ENCODE assay signal across 9 cellular contexts in genomic region chr14:91870001-91870400, GRCh38. TPM values are rescaled to one million over a fixed set of nuclear protein-coding genes. Genes with fewer than 3 reads are reported as not detected.
DNase-seq lines count a peak whose midpoint lies in the region; ATAC-seq and TF ChIP-seq lines count a peak whose summit lies in the region.
"Had no signal": no experiment of that assay in that cellular context is flagged by ENCODE, and none has a peak within 500 bp of the region (broad histone marks: within the 10 kb centered on the region; RNA-seq: fewer than 3 reads in every experiment).

No MANE protein-coding gene starts in this region.

- no peak for TF ChIP-seq POLR2A in right lobe of liver (IDR thresholded peaks at IDR 0.05)

- 51% methylated on average over 11 of the region's 16 CpGs for WGBS in right lobe of liver (ENCODE audit: insufficient coverage, low coverage, low lambda C conversion rate, missing lambda C conversion rate)
- WGBS in thymus: 46% methylated on average over 16 of the region's 16 CpGs

- intact Hi-C loops in right lobe of liver (cut with DNase I) (no loop called here), tibial artery (cut with DNase I; ENCODE audit: low total_unique reads) (no loop called here)

- DNase-seq in NCI-H2029 (lab: John Stamatoyannopoulos, UW): peak; percentile 24
- no peak for DNase-seq in NCI-H2029 treated with DMSO at 0.1 percent for 48 hours (lab: John Stamatoyannopoulos, UW)
- peak; percentile 42 to 53 for DNase-seq in activated T-helper 1 cell treated with anti-CD3 and anti-CD28 coated beads, Interleukin-2, amount 50 U/mL, for 16 hours (ENCODE audit: low read depth in 1 of 2, low spot score in 1 of 2)
- DNase-seq in right lobe of liver: no peak
- no peak for DNase-seq in anterior cingulate cortex (lab: John Stamatoyannopoulos, UW)
- no peak for DNase-seq in tibial artery

- H3K4me1 ChIP-seq in right lobe of liver (peaks cover 0 to 39% (median 10%) of the 10 kb centered on the region in 4 donors), thymus (ENCODE audit: control insufficient read depth, insufficient read depth, low read length) (peaks cover 66% of the 10 kb centered on the region), tibial artery (peaks cover 0 to 44% (median 24%) of the 10 kb centered on the region in 4 donors)

- H3K27ac ChIP-seq in right lobe of liver (peak overlapping the region; percentile 19 to 38 (median 29)), thymus (ENCODE audit: low read depth) (peak overlapping the region; percentile 95), tibial artery (no peak overlapping the region)
- H3K27ac ChIP-seq: 22Rv1 had no signal

- no peaks in the 10 kb centered on the region for H3K27me3 ChIP-seq in right lobe of liver
- H3K27me3 ChIP-seq in thymus (ENCODE audit: control insufficient read depth, insufficient read depth): no peaks in the 10 kb centered on the region
- no peaks in the 10 kb centered on the region for H3K27me3 ChIP-seq in tibial artery

- H3K9me3 ChIP-seq in right lobe of liver (no peaks in the 10 kb centered on the region), thymus (ENCODE audit: control insufficient read depth) (peaks cover 1% of the 10 kb centered on the region), tibial artery (no peaks in the 10 kb centered on the region)

- H3K4me3 ChIP-seq in right lobe of liver (no peak overlapping the region), thymus (ENCODE audit: low read length) (peak overlapping the region; percentile 24), tibial artery (no peak overlapping the region)

- H3K36me3 ChIP-seq in right lobe of liver (no peaks in the 10 kb centered on the region), thymus (ENCODE audit: control insufficient read depth, insufficient read depth) (peaks cover 8% of the 10 kb centered on the region), tibial artery (peaks cover 19 to 54% (median 54%) of the 10 kb centered on the region in 3 donors)

- TF ChIP-seq CTCF in right lobe of liver (IDR thresholded peaks at IDR 0.05) (no peak), tibial artery (IDR thresholded peaks at IDR 0.05) (no peak)

- ATAC-seq in right lobe of liver (no peak), HG02970 (IDR thresholded peaks at IDR 0.05; ENCODE audit: low FRiP score, unreplicated experiment) (no peak)

RNA-seq across cellular contexts. Expression of gene TC2N, which starts 2.7 kb away (rescaled TPM):
- 1 to 10 TPM; 1.0 to 6.5 (median 4.3) TPM for total RNA-seq in right lobe of liver
- polyA plus RNA-seq in thymus: 23.9 TPM

Comparison
In these comparisons a context has a peak if more than half of its experiments do, and no peak if none do; other contexts are left out.
1. DNase-seq: peak in NCI-H2029 (single experiment) and activated T-helper 1 cell treated with anti-CD3 and anti-CD28 coated beads, Interleukin-2, amount 50 U/mL, for 16 hours (2 of 2); none in NCI-H2029 treated with DMSO at 0.1 percent for 48 hours (single experiment), right lobe of liver (0 of 3), anterior cingulate cortex (0 of 58) and tibial artery (0 of 2).
2. H3K27ac ChIP-seq: peak in right lobe of liver (3 of 3) and thymus (single experiment); none in tibial artery (0 of 2).